ENCODE assay signal across 2 cellular contexts in the genomic region with DNA sequence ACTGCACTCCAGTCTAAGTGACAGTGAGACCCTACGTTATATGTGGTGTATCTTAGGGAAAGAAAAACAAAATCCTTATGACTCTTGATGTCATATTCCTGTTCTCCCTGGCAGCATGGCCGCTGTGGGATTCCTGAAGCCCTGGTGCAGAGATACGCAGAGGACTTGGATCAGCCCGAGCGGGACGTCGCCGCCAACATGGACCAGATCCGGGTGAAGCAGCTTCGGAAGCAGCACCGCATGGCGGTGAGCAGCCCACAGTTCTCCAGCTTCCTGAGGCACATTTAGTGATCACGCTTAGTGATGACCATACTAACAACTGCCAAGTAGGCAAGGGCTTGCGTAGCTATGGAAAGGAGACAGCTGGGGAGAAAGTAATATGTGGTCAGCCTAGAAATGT.
TF ChIP-seq lines count a peak whose summit lies in the region.

No MANE protein-coding gene starts in this region.

TF ChIP-seq in K562, 482 proteins besides CTCF, POLR2A, EP300 and RAD21 (continued from another document):
- TF ChIP-seq KLF6 (CRISPR knock-in tag; IDR thresholded peaks at IDR 0.05; ENCODE audit: borderline replicate concordance) (no peak), TFAM (CRISPR knock-in tag; conservative IDR thresholded peaks at IDR 0.05) (no peak), MECOM (CRISPR knock-in tag; IDR thresholded peaks at IDR 0.05) (no peak), ETV5 (CRISPR knock-in tag; IDR thresholded peaks at IDR 0.05; ENCODE audit: low read depth) (no peak), RBBP5 (IDR thresholded peaks at IDR 0.05; ENCODE audit: borderline replicate concordance, insufficient read depth, low read length, poor library complexity, severe bottlenecking) (no peak)
- TF ChIP-seq, protein P1, sequence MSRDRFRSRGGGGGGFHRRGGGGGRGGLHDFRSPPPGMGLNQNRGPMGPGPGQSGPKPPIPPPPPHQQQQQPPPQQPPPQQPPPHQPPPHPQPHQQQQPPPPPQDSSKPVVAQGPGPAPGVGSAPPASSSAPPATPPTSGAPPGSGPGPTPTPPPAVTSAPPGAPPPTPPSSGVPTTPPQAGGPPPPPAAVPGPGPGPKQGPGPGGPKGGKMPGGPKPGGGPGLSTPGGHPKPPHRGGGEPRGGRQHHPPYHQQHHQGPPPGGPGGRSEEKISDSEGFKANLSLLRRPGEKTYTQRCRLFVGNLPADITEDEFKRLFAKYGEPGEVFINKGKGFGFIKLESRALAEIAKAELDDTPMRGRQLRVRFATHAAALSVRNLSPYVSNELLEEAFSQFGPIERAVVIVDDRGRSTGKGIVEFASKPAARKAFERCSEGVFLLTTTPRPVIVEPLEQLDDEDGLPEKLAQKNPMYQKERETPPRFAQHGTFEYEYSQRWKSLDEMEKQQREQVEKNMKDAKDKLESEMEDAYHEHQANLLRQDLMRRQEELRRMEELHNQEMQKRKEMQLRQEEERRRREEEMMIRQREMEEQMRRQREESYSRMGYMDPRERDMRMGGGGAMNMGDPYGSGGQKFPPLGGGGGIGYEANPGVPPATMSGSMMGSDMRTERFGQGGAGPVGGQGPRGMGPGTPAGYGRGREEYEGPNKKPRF (IDR thresholded peaks at IDR 0.05; ENCODE audit: low read depth, low read length) = no peak
- TF ChIP-seq, protein P2, sequence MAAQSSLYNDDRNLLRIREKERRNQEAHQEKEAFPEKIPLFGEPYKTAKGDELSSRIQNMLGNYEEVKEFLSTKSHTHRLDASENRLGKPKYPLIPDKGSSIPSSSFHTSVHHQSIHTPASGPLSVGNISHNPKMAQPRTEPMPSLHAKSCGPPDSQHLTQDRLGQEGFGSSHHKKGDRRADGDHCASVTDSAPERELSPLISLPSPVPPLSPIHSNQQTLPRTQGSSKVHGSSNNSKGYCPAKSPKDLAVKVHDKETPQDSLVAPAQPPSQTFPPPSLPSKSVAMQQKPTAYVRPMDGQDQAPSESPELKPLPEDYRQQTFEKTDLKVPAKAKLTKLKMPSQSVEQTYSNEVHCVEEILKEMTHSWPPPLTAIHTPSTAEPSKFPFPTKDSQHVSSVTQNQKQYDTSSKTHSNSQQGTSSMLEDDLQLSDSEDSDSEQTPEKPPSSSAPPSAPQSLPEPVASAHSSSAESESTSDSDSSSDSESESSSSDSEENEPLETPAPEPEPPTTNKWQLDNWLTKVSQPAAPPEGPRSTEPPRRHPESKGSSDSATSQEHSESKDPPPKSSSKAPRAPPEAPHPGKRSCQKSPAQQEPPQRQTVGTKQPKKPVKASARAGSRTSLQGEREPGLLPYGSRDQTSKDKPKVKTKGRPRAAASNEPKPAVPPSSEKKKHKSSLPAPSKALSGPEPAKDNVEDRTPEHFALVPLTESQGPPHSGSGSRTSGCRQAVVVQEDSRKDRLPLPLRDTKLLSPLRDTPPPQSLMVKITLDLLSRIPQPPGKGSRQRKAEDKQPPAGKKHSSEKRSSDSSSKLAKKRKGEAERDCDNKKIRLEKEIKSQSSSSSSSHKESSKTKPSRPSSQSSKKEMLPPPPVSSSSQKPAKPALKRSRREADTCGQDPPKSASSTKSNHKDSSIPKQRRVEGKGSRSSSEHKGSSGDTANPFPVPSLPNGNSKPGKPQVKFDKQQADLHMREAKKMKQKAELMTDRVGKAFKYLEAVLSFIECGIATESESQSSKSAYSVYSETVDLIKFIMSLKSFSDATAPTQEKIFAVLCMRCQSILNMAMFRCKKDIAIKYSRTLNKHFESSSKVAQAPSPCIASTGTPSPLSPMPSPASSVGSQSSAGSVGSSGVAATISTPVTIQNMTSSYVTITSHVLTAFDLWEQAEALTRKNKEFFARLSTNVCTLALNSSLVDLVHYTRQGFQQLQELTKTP (IDR thresholded peaks at IDR 0.05; ENCODE audit: low read depth in 1 of 2, partially characterized antibody in 2 of 2) = no peak

TF ChIP-seq in SK-N-SH treated with all-trans-retinoic acid at 6 μM for 48 hours, 23 proteins besides CTCF, POLR2A, EP300 and RAD21 (continued from another document):
- TF ChIP-seq ZFP3 (CRISPR knock-in tag; IDR thresholded peaks at IDR 0.05) (no peak), ESRRG (CRISPR knock-in tag; IDR thresholded peaks at IDR 0.05) (no peak), ZC3H10 (CRISPR knock-in tag; IDR thresholded peaks at IDR 0.05) (no peak), TCF4 (CRISPR knock-in tag; IDR thresholded peaks at IDR 0.05; ENCODE audit: borderline replicate concordance) (no peak), ARNTL (CRISPR knock-in tag; IDR thresholded peaks at IDR 0.05; ENCODE audit: borderline replicate concordance, low read depth) (no peak), BACH2 (CRISPR knock-in tag; IDR thresholded peaks at IDR 0.05; ENCODE audit: borderline replicate concordance) (no peak), PPARA (CRISPR knock-in tag; IDR thresholded peaks at IDR 0.05; ENCODE audit: borderline replicate concordance) (no peak), CSDC2 (CRISPR knock-in tag; IDR thresholded peaks at IDR 0.05) (no peak), SNAI2 (CRISPR knock-in tag; IDR thresholded peaks at IDR 0.05) (no peak)
- TF ChIP-seq, protein P3, sequence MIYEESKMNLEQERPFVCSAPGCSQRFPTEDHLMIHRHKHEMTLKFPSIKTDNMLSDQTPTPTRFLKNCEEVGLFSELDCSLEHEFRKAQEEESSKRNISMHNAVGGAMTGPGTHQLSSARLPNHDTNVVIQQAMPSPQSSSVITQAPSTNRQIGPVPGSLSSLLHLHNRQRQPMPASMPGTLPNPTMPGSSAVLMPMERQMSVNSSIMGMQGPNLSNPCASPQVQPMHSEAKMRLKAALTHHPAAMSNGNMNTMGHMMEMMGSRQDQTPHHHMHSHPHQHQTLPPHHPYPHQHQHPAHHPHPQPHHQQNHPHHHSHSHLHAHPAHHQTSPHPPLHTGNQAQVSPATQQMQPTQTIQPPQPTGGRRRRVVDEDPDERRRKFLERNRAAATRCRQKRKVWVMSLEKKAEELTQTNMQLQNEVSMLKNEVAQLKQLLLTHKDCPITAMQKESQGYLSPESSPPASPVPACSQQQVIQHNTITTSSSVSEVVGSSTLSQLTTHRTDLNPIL (CRISPR knock-in tag; IDR thresholded peaks at IDR 0.05; ENCODE audit: low read depth) = no peak
- TF ChIP-seq, protein P4, sequence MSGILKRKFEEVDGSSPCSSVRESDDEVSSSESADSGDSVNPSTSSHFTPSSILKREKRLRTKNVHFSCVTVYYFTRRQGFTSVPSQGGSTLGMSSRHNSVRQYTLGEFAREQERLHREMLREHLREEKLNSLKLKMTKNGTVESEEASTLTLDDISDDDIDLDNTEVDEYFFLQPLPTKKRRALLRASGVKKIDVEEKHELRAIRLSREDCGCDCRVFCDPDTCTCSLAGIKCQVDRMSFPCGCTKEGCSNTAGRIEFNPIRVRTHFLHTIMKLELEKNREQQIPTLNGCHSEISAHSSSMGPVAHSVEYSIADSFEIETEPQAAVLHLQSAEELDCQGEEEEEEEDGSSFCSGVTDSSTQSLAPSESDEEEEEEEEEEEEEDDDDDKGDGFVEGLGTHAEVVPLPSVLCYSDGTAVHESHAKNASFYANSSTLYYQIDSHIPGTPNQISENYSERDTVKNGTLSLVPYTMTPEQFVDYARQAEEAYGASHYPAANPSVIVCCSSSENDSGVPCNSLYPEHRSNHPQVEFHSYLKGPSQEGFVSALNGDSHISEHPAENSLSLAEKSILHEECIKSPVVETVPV (CRISPR knock-in tag; IDR thresholded peaks at IDR 0.05) = no peak
- TF ChIP-seq, protein P5, sequence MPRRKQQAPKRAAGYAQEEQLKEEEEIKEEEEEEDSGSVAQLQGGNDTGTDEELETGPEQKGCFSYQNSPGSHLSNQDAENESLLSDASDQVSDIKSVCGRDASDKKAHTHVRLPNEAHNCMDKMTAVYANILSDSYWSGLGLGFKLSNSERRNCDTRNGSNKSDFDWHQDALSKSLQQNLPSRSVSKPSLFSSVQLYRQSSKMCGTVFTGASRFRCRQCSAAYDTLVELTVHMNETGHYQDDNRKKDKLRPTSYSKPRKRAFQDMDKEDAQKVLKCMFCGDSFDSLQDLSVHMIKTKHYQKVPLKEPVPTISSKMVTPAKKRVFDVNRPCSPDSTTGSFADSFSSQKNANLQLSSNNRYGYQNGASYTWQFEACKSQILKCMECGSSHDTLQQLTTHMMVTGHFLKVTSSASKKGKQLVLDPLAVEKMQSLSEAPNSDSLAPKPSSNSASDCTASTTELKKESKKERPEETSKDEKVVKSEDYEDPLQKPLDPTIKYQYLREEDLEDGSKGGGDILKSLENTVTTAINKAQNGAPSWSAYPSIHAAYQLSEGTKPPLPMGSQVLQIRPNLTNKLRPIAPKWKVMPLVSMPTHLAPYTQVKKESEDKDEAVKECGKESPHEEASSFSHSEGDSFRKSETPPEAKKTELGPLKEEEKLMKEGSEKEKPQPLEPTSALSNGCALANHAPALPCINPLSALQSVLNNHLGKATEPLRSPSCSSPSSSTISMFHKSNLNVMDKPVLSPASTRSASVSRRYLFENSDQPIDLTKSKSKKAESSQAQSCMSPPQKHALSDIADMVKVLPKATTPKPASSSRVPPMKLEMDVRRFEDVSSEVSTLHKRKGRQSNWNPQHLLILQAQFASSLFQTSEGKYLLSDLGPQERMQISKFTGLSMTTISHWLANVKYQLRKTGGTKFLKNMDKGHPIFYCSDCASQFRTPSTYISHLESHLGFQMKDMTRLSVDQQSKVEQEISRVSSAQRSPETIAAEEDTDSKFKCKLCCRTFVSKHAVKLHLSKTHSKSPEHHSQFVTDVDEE (CRISPR knock-in tag; IDR thresholded peaks at IDR 0.05) = no peak
